Comparison of ENCODE assay signal across 2 cellular contexts in the genomic region with DNA sequence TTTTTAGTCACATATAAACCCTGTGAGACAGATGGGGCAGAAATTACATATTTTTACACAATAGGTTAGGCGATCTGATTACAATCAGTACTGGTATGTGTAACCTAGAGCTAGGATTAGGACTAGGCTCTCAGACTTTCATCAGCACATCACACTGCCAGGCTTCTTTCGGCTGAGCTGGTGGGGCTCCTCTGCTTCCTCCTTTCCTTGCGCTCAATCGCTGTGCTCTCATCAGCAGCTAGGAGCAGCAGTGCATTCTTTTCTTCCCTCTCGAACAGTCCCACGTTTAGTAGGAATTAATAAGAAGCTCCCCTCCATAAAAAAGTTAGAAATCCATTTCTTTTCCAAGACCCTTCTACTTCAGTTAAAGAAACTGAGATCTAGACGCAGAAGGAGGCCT.
TF ChIP-seq lines count a peak whose summit lies in the region.

No MANE protein-coding gene starts in this region.

TF ChIP-seq in GM23338, 12 proteins besides CTCF, POLR2A, EP300 and RAD21 (continued from another document):
- TF ChIP-seq, protein P1, sequence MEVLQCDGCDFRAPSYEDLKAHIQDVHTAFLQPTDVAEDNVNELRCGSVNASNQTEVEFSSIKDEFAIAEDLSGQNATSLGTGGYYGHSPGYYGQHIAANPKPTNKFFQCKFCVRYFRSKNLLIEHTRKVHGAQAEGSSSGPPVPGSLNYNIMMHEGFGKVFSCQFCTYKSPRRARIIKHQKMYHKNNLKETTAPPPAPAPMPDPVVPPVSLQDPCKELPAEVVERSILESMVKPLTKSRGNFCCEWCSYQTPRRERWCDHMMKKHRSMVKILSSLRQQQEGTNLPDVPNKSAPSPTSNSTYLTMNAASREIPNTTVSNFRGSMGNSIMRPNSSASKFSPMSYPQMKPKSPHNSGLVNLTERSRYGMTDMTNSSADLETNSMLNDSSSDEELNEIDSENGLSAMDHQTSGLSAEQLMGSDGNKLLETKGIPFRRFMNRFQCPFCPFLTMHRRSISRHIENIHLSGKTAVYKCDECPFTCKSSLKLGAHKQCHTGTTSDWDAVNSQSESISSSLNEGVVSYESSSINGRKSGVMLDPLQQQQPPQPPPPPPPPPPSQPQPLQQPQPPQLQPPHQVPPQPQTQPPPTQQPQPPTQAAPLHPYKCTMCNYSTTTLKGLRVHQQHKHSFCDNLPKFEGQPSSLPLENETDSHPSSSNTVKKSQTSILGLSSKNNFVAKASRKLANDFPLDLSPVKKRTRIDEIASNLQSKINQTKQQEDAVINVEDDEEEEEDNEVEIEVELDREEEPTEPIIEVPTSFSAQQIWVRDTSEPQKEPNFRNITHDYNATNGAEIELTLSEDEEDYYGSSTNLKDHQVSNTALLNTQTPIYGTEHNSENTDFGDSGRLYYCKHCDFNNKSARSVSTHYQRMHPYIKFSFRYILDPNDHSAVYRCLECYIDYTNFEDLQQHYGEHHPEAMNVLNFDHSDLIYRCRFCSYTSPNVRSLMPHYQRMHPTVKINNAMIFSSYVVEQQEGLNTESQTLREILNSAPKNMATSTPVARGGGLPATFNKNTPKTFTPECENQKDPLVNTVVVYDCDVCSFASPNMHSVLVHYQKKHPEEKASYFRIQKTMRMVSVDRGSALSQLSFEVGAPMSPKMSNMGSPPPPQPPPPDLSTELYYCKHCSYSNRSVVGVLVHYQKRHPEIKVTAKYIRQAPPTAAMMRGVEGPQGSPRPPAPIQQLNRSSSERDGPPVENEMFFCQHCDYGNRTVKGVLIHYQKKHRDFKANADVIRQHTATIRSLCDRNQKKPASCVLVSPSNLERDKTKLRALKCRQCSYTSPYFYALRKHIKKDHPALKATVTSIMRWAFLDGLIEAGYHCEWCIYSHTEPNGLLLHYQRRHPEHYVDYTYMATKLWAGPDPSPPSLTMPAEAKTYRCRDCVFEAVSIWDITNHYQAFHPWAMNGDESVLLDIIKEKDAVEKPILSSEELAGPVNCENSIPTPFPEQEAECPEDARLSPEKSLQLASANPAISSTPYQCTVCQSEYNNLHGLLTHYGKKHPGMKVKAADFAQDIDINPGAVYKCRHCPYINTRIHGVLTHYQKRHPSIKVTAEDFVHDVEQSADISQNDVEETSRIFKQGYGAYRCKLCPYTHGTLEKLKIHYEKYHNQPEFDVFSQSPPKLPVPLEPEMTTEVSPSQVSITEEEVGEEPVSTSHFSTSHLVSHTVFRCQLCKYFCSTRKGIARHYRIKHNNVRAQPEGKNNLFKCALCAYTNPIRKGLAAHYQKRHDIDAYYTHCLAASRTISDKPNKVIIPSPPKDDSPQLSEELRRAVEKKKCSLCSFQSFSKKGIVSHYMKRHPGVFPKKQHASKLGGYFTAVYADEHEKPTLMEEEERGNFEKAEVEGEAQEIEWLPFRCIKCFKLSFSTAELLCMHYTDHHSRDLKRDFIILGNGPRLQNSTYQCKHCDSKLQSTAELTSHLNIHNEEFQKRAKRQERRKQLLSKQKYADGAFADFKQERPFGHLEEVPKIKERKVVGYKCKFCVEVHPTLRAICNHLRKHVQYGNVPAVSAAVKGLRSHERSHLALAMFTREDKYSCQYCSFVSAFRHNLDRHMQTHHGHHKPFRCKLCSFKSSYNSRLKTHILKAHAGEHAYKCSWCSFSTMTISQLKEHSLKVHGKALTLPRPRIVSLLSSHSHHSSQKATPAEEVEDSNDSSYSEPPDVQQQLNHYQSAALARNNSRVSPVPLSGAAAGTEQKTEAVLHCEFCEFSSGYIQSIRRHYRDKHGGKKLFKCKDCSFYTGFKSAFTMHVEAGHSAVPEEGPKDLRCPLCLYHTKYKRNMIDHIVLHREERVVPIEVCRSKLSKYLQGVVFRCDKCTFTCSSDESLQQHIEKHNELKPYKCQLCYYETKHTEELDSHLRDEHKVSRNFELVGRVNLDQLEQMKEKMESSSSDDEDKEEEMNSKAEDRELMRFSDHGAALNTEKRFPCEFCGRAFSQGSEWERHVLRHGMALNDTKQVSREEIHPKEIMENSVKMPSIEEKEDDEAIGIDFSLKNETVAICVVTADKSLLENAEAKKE (CRISPR knock-in tag; IDR thresholded peaks at IDR 0.05) = no peak
- TF ChIP-seq, protein P2, sequence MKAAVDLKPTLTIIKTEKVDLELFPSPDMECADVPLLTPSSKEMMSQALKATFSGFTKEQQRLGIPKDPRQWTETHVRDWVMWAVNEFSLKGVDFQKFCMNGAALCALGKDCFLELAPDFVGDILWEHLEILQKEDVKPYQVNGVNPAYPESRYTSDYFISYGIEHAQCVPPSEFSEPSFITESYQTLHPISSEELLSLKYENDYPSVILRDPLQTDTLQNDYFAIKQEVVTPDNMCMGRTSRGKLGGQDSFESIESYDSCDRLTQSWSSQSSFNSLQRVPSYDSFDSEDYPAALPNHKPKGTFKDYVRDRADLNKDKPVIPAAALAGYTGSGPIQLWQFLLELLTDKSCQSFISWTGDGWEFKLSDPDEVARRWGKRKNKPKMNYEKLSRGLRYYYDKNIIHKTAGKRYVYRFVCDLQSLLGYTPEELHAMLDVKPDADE (IDR thresholded peaks at IDR 0.05) = no peak
- TF ChIP-seq ZNF331 (CRISPR knock-in tag; IDR thresholded peaks at IDR 0.05; ENCODE audit: low read depth) (no peak), JUNB (IDR thresholded peaks at IDR 0.05; ENCODE audit: unreplicated experiment) (no peak), EZH2 (IDR thresholded peaks at IDR 0.05; ENCODE audit: low read depth, unreplicated experiment) (no peak), CREB1 (CRISPR knock-in tag; IDR thresholded peaks at IDR 0.05; ENCODE audit: low read depth) (no peak), NANOG (IDR thresholded peaks at IDR 0.05; ENCODE audit: borderline replicate concordance) (no peak), POLR2AphosphoS5 (IDR thresholded peaks at IDR 0.05; ENCODE audit: low read depth) (no peak), ZNF114 (CRISPR knock-in tag; IDR thresholded peaks at IDR 0.05) (no peak)
TF ChIP-seq in GM23338: peak in this region for 0.

TF ChIP-seq in H1, 55 proteins besides CTCF, POLR2A, EP300 and RAD21 (continued from another document):
- TF ChIP-seq, protein P3, sequence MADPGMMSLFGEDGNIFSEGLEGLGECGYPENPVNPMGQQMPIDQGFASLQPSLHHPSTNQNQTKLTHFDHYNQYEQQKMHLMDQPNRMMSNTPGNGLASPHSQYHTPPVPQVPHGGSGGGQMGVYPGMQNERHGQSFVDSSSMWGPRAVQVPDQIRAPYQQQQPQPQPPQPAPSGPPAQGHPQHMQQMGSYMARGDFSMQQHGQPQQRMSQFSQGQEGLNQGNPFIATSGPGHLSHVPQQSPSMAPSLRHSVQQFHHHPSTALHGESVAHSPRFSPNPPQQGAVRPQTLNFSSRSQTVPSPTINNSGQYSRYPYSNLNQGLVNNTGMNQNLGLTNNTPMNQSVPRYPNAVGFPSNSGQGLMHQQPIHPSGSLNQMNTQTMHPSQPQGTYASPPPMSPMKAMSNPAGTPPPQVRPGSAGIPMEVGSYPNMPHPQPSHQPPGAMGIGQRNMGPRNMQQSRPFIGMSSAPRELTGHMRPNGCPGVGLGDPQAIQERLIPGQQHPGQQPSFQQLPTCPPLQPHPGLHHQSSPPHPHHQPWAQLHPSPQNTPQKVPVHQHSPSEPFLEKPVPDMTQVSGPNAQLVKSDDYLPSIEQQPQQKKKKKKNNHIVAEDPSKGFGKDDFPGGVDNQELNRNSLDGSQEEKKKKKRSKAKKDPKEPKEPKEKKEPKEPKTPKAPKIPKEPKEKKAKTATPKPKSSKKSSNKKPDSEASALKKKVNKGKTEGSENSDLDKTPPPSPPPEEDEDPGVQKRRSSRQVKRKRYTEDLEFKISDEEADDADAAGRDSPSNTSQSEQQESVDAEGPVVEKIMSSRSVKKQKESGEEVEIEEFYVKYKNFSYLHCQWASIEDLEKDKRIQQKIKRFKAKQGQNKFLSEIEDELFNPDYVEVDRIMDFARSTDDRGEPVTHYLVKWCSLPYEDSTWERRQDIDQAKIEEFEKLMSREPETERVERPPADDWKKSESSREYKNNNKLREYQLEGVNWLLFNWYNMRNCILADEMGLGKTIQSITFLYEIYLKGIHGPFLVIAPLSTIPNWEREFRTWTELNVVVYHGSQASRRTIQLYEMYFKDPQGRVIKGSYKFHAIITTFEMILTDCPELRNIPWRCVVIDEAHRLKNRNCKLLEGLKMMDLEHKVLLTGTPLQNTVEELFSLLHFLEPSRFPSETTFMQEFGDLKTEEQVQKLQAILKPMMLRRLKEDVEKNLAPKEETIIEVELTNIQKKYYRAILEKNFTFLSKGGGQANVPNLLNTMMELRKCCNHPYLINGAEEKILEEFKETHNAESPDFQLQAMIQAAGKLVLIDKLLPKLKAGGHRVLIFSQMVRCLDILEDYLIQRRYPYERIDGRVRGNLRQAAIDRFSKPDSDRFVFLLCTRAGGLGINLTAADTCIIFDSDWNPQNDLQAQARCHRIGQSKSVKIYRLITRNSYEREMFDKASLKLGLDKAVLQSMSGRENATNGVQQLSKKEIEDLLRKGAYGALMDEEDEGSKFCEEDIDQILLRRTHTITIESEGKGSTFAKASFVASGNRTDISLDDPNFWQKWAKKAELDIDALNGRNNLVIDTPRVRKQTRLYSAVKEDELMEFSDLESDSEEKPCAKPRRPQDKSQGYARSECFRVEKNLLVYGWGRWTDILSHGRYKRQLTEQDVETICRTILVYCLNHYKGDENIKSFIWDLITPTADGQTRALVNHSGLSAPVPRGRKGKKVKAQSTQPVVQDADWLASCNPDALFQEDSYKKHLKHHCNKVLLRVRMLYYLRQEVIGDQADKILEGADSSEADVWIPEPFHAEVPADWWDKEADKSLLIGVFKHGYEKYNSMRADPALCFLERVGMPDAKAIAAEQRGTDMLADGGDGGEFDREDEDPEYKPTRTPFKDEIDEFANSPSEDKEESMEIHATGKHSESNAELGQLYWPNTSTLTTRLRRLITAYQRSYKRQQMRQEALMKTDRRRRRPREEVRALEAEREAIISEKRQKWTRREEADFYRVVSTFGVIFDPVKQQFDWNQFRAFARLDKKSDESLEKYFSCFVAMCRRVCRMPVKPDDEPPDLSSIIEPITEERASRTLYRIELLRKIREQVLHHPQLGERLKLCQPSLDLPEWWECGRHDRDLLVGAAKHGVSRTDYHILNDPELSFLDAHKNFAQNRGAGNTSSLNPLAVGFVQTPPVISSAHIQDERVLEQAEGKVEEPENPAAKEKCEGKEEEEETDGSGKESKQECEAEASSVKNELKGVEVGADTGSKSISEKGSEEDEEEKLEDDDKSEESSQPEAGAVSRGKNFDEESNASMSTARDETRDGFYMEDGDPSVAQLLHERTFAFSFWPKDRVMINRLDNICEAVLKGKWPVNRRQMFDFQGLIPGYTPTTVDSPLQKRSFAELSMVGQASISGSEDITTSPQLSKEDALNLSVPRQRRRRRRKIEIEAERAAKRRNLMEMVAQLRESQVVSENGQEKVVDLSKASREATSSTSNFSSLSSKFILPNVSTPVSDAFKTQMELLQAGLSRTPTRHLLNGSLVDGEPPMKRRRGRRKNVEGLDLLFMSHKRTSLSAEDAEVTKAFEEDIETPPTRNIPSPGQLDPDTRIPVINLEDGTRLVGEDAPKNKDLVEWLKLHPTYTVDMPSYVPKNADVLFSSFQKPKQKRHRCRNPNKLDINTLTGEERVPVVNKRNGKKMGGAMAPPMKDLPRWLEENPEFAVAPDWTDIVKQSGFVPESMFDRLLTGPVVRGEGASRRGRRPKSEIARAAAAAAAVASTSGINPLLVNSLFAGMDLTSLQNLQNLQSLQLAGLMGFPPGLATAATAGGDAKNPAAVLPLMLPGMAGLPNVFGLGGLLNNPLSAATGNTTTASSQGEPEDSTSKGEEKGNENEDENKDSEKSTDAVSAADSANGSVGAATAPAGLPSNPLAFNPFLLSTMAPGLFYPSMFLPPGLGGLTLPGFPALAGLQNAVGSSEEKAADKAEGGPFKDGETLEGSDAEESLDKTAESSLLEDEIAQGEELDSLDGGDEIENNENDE (IDR thresholded peaks at IDR 0.05; ENCODE audit: insufficient replicate concordance, low read length) = no peak
- TF ChIP-seq, protein P4, sequence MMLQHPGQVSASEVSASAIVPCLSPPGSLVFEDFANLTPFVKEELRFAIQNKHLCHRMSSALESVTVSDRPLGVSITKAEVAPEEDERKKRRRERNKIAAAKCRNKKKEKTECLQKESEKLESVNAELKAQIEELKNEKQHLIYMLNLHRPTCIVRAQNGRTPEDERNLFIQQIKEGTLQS (IDR thresholded peaks at IDR 0.05; ENCODE audit: insufficient read depth, low read depth, low read length) = no peak
- TF ChIP-seq KDM4A (IDR thresholded peaks at IDR 0.05; ENCODE audit: low read depth, low read length, severe bottlenecking) = no peak
- TF ChIP-seq TEAD4 (IDR thresholded peaks at IDR 0.05; ENCODE audit: low read depth, low read length) = no peak
- TF ChIP-seq SIN3A (conservative IDR thresholded peaks at IDR 0.05 in 1 of 2, IDR thresholded peaks at IDR 0.05 in 1 of 2; ENCODE audit: low read depth in 1 of 2, low read length in 2 of 2) = no peak
- no peak for TF ChIP-seq CBX8 (IDR thresholded peaks at IDR 0.05; ENCODE audit: borderline replicate concordance, low read depth, low read length)
- TF ChIP-seq ZNF274 (IDR thresholded peaks at IDR 0.05; ENCODE audit: borderline replicate concordance, extremely low read depth, low read length) = no peak
TF ChIP-seq in H1: peak in this region for 0.
